ENCODE assay signal across 12 cellular contexts in genomic region chr12:94553130-94553519, GRCh38.
DNase-seq lines count a peak whose midpoint lies in the region; ATAC-seq and TF ChIP-seq lines count a peak whose summit lies in the region.
"Had no signal": no experiment of that assay in that cellular context is flagged by ENCODE, and none has a peak within 500 bp of the region (broad histone marks: within the 10 kb centered on the region; RNA-seq: fewer than 3 reads in every experiment).

No MANE protein-coding gene starts in this region.

- no peaks in the 10 kb centered on the region for H3K9me2 ChIP-seq in PC-9 (ENCODE audit: insufficient read depth)

- H3K4me3 Mint-ChIP-seq in activated CD8-positive, alpha-beta T cell treated with anti-CD3 and anti-CD28 coated beads for 36 hours: no peak overlapping the region

- H2AFZ ChIP-seq in PC-9: no peak overlapping the region

- H3K9me3 ChIP-seq in PC-9 (ENCODE audit: insufficient read depth, low read depth): peaks cover 2% of the 10 kb centered on the region; the same call in 1 of the 2 replicates
- H3K9me3 ChIP-seq: uterus had no signal

- no peak for TF ChIP-seq CTCF in BJ (IDR thresholded peaks at IDR 0.05; ENCODE audit: insufficient read depth, low read depth, low read length)
- no peak for TF ChIP-seq CTCF in PC-9 (conservative IDR thresholded peaks at IDR 0.05)
- TF ChIP-seq CTCF in activated CD8-positive, alpha-beta T cell treated with anti-CD3 and anti-CD28 coated beads for 36 hours (IDR thresholded peaks at IDR 0.05): no peak

- H3K36me3 ChIP-seq in BJ (ENCODE audit: control insufficient read depth, insufficient read depth, low read length) (no peaks in the 10 kb centered on the region), PC-9 (ENCODE audit: low read depth) (no peaks in the 10 kb centered on the region)
- H3K36me3 ChIP-seq: uterus had no signal

- peaks cover 29% of the 10 kb centered on the region for H3F3A ChIP-seq in PC-9 (ENCODE audit: insufficient read depth, low read depth)

- BruUV-seq in PC-9 (replicated peaks; lab: Mats Ljungman, UMichigan): no TSS peak

- H3K27me3 ChIP-seq in BJ (ENCODE audit: control insufficient read depth, insufficient read depth, low read length) (peaks cover 2% of the 10 kb centered on the region), PC-9 (ENCODE audit: insufficient read depth, low read depth) (no peaks in the 10 kb centered on the region)
- H3K27me3 ChIP-seq: uterus had no signal

- H3K27ac ChIP-seq in PC-9 (peak overlapping the region; percentile 92), epithelial cell of prostate (peak overlapping the region; percentile 76)
- H3K27ac ChIP-seq: C4-2B, uterus had no signal

- H3K4me1 Mint-ChIP-seq in activated CD8-positive, alpha-beta T cell treated with anti-CD3 and anti-CD28 coated beads for 36 hours (ENCODE audit: low read depth): no peaks in the 10 kb centered on the region

- POLR2A ChIA-PET in BJ (lab: Charles Lee) (no interaction called here), PC-9 (lab: Charles Lee; ENCODE audit: unreplicated experiment) (interaction anchor here (1.6 kb wide), 1 partner anchor 9 kb away, joined by 9 read pairs; no protein-coding TSS in a partner anchor)
- POLR2A ChIA-PET in activated CD8-positive, alpha-beta T cell treated with anti-CD3 and anti-CD28 coated beads for 36 hours (lab: Charles Lee): no interaction called here

- peaks cover 5% of the 10 kb centered on the region for H3K27me3 Mint-ChIP-seq in activated CD8-positive, alpha-beta T cell treated with anti-CD3 and anti-CD28 coated beads for 36 hours

- H3K36me3 Mint-ChIP-seq in activated CD8-positive, alpha-beta T cell treated with anti-CD3 and anti-CD28 coated beads for 36 hours (ENCODE audit: low read depth): no peaks in the 10 kb centered on the region

- H3K4me1 ChIP-seq in PC-9 (replicated peaks; ENCODE audit: insufficient read depth): peaks cover 51% of the 10 kb centered on the region
- H3K4me1 ChIP-seq: uterus had no signal

- no peaks in the 10 kb centered on the region for H4K20me1 ChIP-seq in PC-9 (ENCODE audit: insufficient read depth)

- no peak overlapping the region for H3K27ac Mint-ChIP-seq in activated CD8-positive, alpha-beta T cell treated with anti-CD3 and anti-CD28 coated beads for 36 hours

- H3K9me3 Mint-ChIP-seq in activated CD8-positive, alpha-beta T cell treated with anti-CD3 and anti-CD28 coated beads for 36 hours: peaks cover 3% of the 10 kb centered on the region

- peak; percentile 13 for DNase-seq in BJ (ENCODE audit: low read depth)
- peak; percentile 81 to 87 for DNase-seq in PC-9
- DNase-seq in epithelial cell of prostate (ENCODE audit: low read depth, low spot score): peak; percentile 57
- peak; percentile 22 for DNase-seq in mucosa of gallbladder (ENCODE audit: low spot score)
- no peak for DNase-seq in activated CD8-positive, alpha-beta T cell treated with anti-CD3 and anti-CD28 coated beads for 36 hours
- DNase-seq in HUDEP-2 (lab: John Stamatoyannopoulos, UW; ENCODE audit: unreplicated experiment in 76 of 76): no peak
- no peak for DNase-seq in NK-92 treated with Interleukin-12 subunit alpha and Interleukin-12 subunit beta, amount 100 ng/mL, for 24 hours (lab: John Stamatoyannopoulos, UW)
- no peak for DNase-seq in HuH-7.5 (ENCODE audit: low spot score)
- DNase-seq: activated effector memory CD4-positive, alpha-beta T cell treated with anti-CD3 and anti-CD28 coated beads, Interleukin-2, amount 50 U/mL, for 16 hours; effector memory CD4-positive, alpha-beta T cell; uterus had no signal

- CTCF ChIA-PET in BJ (lab: Yijun Ruan, JAX) (no interaction called here), PC-9 (lab: Charles Lee) (no interaction called here)
- CTCF ChIA-PET in activated CD8-positive, alpha-beta T cell treated with anti-CD3 and anti-CD28 coated beads for 36 hours (lab: Charles Lee): no interaction called here

- peak overlapping the region; percentile 59 for H3K4me2 ChIP-seq in PC-9

- H3K4me3 ChIP-seq in BJ (ENCODE audit: low read depth, low read length) (no peak overlapping the region), PC-9 (no peak overlapping the region; the same call in 1 of the 2 replicates)
- H3K4me3 ChIP-seq: uterus had no signal

- no peak for ATAC-seq in activated CD8-positive, alpha-beta T cell treated with anti-CD3 and anti-CD28 coated beads for 36 hours

- H3K79me2 ChIP-seq in PC-9 (ENCODE audit: low read depth): no peaks in the 10 kb centered on the region

- intact Hi-C loops in PC-9 (cut with micrococcal nuclease; ENCODE audit: unreplicated experiment): loop anchor here (1.0 to 2.0 kb wide), 2 partner anchors 42 to 62 kb away; no protein-coding TSS in a partner anchor
- intact Hi-C loops in activated CD8-positive, alpha-beta T cell treated with anti-CD3 and anti-CD28 coated beads for 36 hours (cut with micrococcal nuclease): no loop called here

Comparison
In these comparisons a context has a peak if more than half of its experiments do, and no peak if none do; other contexts are left out.
1. DNase-seq: peak in BJ (single experiment), PC-9 (2 of 2), epithelial cell of prostate (single experiment) and mucosa of gallbladder (single experiment); none in activated CD8-positive, alpha-beta T cell treated with anti-CD3 and anti-CD28 coated beads for 36 hours (single experiment), HUDEP-2 (0 of 76), NK-92 treated with Interleukin-12 subunit alpha and Interleukin-12 subunit beta, amount 100 ng/mL, for 24 hours (single experiment) and HuH-7.5 (single experiment).